22 cellular contexts compared by ENCODE assay signal in genomic region chr2:180577567-180577966, GRCh38.
"Had no signal": no experiment of that assay in that cellular context is flagged by ENCODE, and none has a peak within 500 bp of the region (broad histone marks: within the 10 kb centered on the region; RNA-seq: fewer than 3 reads in every experiment).

No MANE protein-coding gene starts in this region.

- H3K27ac Mint-ChIP-seq: activated CD4-positive, alpha-beta memory T cell treated with anti-CD3 and anti-CD28 coated beads for 36 hours; activated CD8-positive, alpha-beta memory T cell treated with anti-CD3 and anti-CD28 coated beads, Interleukin-2, amount 10 ng/mL, durations not matched to agents 7 days and 5 days; activated naive CD4-positive, alpha-beta T cell treated with anti-CD3 and anti-CD28 coated beads, Interleukin-2, amount 10 ng/mL, durations not matched to agents 7 days and 5 days; activated T-helper 2 cell treated with anti-CD3 and anti-CD28 coated beads, Interferon-gamma antibody, Interleukin-2, Interleukin-4, amounts not matched to agents 10 μg/mL and 5 μg/mL and 100 μg/mL, durations not matched to agents 14 hours and 24 hours and 36 hours; mesothelial cell of epicardium; progenitor cell of endocrine pancreas had no signal

- H3K9me3 Mint-ChIP-seq: activated CD4-positive, alpha-beta memory T cell treated with anti-CD3 and anti-CD28 coated beads for 36 hours; activated naive CD4-positive, alpha-beta T cell treated with anti-CD3 and anti-CD28 coated beads, Interleukin-2, amount 10 ng/mL, durations not matched to agents 7 days and 5 days; activated T-helper 2 cell treated with anti-CD3 and anti-CD28 coated beads, Interferon-gamma antibody, Interleukin-2, Interleukin-4, amounts not matched to agents 10 μg/mL and 5 μg/mL and 100 μg/mL, durations not matched to agents 14 hours and 24 hours and 36 hours had no signal

- H3K36me3 Mint-ChIP-seq: activated CD4-positive, alpha-beta memory T cell treated with anti-CD3 and anti-CD28 coated beads for 36 hours; activated CD8-positive, alpha-beta memory T cell treated with anti-CD3 and anti-CD28 coated beads, Interleukin-2, amount 10 ng/mL, durations not matched to agents 7 days and 5 days; activated naive CD4-positive, alpha-beta T cell treated with anti-CD3 and anti-CD28 coated beads, Interleukin-2, amount 10 ng/mL, durations not matched to agents 7 days and 5 days; mesothelial cell of epicardium had no signal

- H3K27ac ChIP-seq: cardiac muscle cell, esophagus muscularis mucosa, foreskin keratinocyte, lower lobe of right lung, right atrium auricular region, tibial nerve, uterus, VCaP had no signal

- H3K4me1 ChIP-seq: esophagus muscularis mucosa, lower lobe of right lung, right atrium auricular region, tibial nerve, uterus had no signal

- ATAC-seq: activated CD8-positive, alpha-beta memory T cell treated with anti-CD3 and anti-CD28 coated beads, Interleukin-2, amount 10 ng/mL, durations not matched to agents 7 days and 5 days; foreskin keratinocyte; left cardiac atrium; lower lobe of right lung had no signal

- H3K4me3 ChIP-seq: cardiac muscle cell, esophagus muscularis mucosa, lower lobe of right lung, right atrium auricular region, tibial nerve, uterus had no signal

- H3K4me1 Mint-ChIP-seq: activated CD8-positive, alpha-beta memory T cell treated with anti-CD3 and anti-CD28 coated beads, Interleukin-2, amount 10 ng/mL, durations not matched to agents 7 days and 5 days; activated naive CD4-positive, alpha-beta T cell treated with anti-CD3 and anti-CD28 coated beads, Interleukin-2, amount 10 ng/mL, durations not matched to agents 7 days and 5 days had no signal

- DNase-seq: activated CD4-positive, alpha-beta memory T cell treated with anti-CD3 and anti-CD28 coated beads for 36 hours; activated CD8-positive, alpha-beta memory T cell treated with anti-CD3 and anti-CD28 coated beads, Interleukin-2, amount 10 ng/mL, durations not matched to agents 7 days and 5 days; activated naive CD4-positive, alpha-beta T cell treated with anti-CD3 and anti-CD28 coated beads, Interleukin-2, amount 10 ng/mL, durations not matched to agents 7 days and 5 days; activated T-cell treated with anti-CD3 and anti-CD28 coated beads, Interleukin-2, amount 50 U/mL, for 1 hour; foreskin keratinocyte; left cardiac atrium; lower lobe of right lung; small intestine; stimulated activated CD4-positive, alpha-beta T cell treated with anti-CD3 and anti-CD28 coated beads, Interleukin-4, amount 100 ng/mL, for 4 hours; stimulated activated CD8-positive, alpha-beta memory T cell treated with anti-CD3 and anti-CD28 coated beads, Interleukin-4, amount 100 ng/mL, for 48 hours; stimulated activated naive CD4-positive, alpha-beta T cell treated with Interleukin-2 at 50 U/mL for 16 hours; substantia nigra; T-helper 9 cell; uterus had no signal

- H3K27me3 Mint-ChIP-seq: activated CD4-positive, alpha-beta memory T cell treated with anti-CD3 and anti-CD28 coated beads for 36 hours; activated CD8-positive, alpha-beta memory T cell treated with anti-CD3 and anti-CD28 coated beads, Interleukin-2, amount 10 ng/mL, durations not matched to agents 7 days and 5 days; activated naive CD4-positive, alpha-beta T cell treated with anti-CD3 and anti-CD28 coated beads, Interleukin-2, amount 10 ng/mL, durations not matched to agents 7 days and 5 days; progenitor cell of endocrine pancreas had no signal

- H3K4me3 Mint-ChIP-seq: activated CD4-positive, alpha-beta memory T cell treated with anti-CD3 and anti-CD28 coated beads for 36 hours; activated CD8-positive, alpha-beta memory T cell treated with anti-CD3 and anti-CD28 coated beads, Interleukin-2, amount 10 ng/mL, durations not matched to agents 7 days and 5 days; activated naive CD4-positive, alpha-beta T cell treated with anti-CD3 and anti-CD28 coated beads, Interleukin-2, amount 10 ng/mL, durations not matched to agents 7 days and 5 days; mesothelial cell of epicardium had no signal

- H3K36me3 ChIP-seq: cardiac muscle cell, esophagus muscularis mucosa, lower lobe of right lung, right atrium auricular region, tibial nerve, uterus had no signal

- H3K27me3 ChIP-seq: cardiac muscle cell, esophagus muscularis mucosa, foreskin keratinocyte, tibial nerve, uterus had no signal

- H3K9me3 ChIP-seq: esophagus muscularis mucosa, lower lobe of right lung, right atrium auricular region, tibial nerve, uterus had no signal
